30 cellular contexts compared by ENCODE assay signal in genomic region chr15:81895723-81896122, GRCh38.
"Had no signal": no experiment of that assay in that cellular context is flagged by ENCODE, and none has a peak within 500 bp of the region (broad histone marks: within the 10 kb centered on the region; RNA-seq: fewer than 3 reads in every experiment).

No MANE protein-coding gene starts in this region.

- H3K4me1 ChIP-seq: left lung, lower lobe of right lung, parathyroid adenoma, right atrium auricular region, tibial nerve, uterus had no signal

- H3K79me2 ChIP-seq: parathyroid adenoma had no signal

- H3K9me3 ChIP-seq: left lung, lower lobe of right lung, neutrophil, right atrium auricular region, right lobe of liver, tibial nerve, uterus had no signal

- DNase-seq: hypothalamus; immature natural killer cell; kidney; left colon; left lung; lower lobe of right lung; mammary epithelial cell; mesenchymal stem cell; naive B cell; natural killer cell; nephron progenitor cell; occipital lobe; right lobe of liver; stimulated activated CD4-positive, alpha-beta T cell treated with anti-CD3 and anti-CD28 coated beads, Interleukin-1b, Interleukin-23, amount 100 ng/mL, for 48 hours; stimulated activated CD4-positive, alpha-beta T cell treated with anti-CD3 and anti-CD28 coated beads, Interleukin-2, amount 100 ng/mL, for 48 hours; stimulated activated CD4-positive, alpha-beta T cell treated with anti-CD3 and anti-CD28 coated beads, Interleukin-4, amount 100 ng/mL, for 4 hours; stimulated activated CD8-positive, alpha-beta memory T cell treated with anti-CD3 and anti-CD28 coated beads, Interleukin-4, amount 100 ng/mL, for 48 hours; stimulated activated naive CD4-positive, alpha-beta T cell treated with Interleukin-2 at 50 U/mL for 16 hours; stimulated activated naive CD8-positive, alpha-beta T cell treated with anti-CD3 and anti-CD28 coated beads, Interleukin-15, amount 100 ng/mL, for 72 hours; substantia nigra; uterus had no signal

- H3K36me3 ChIP-seq: left lung, lower lobe of right lung, neural progenitor cell, neutrophil, right atrium auricular region, right lobe of liver, tibial nerve, uterus had no signal

- H3K9me3 Mint-ChIP-seq: immature natural killer cell; mesothelial cell of epicardium; naive B cell; natural killer cell; nephron progenitor cell; neural progenitor cell; stimulated activated memory B cell treated with anti-CD40 and anti-IgM and Interleukin-4, amounts not matched to agents 10 μg/mL and 1 μg/mL and 100 μg/mL, for 72 hours; stimulated activated naive CD8-positive, alpha-beta T cell treated with anti-CD3 and anti-CD28 coated beads, Interleukin-15, amount 100 ng/mL, for 72 hours; type B pancreatic cell had no signal

- H3K27me3 ChIP-seq: left lung, neural progenitor cell, neutrophil, right atrium auricular region, right lobe of liver, tibial nerve, uterus had no signal

- H3K27me3 Mint-ChIP-seq: stimulated activated memory B cell treated with anti-CD40 and anti-IgM and Interleukin-4, amounts not matched to agents 10 μg/mL and 1 μg/mL and 100 μg/mL, for 72 hours; stimulated activated naive CD8-positive, alpha-beta T cell treated with anti-CD3 and anti-CD28 coated beads, Interleukin-15, amount 100 ng/mL, for 72 hours; type B pancreatic cell had no signal

- H3K4me2 ChIP-seq: neural progenitor cell, smooth muscle cell had no signal

- H3K4me1 Mint-ChIP-seq: immature natural killer cell; mesothelial cell of epicardium; naive B cell; natural killer cell; stimulated activated memory B cell treated with anti-CD40 and anti-IgM and Interleukin-4, amounts not matched to agents 10 μg/mL and 1 μg/mL and 100 μg/mL, for 72 hours; stimulated activated naive CD8-positive, alpha-beta T cell treated with anti-CD3 and anti-CD28 coated beads, Interleukin-15, amount 100 ng/mL, for 72 hours had no signal

- H3K27ac ChIP-seq: left lung, lower lobe of right lung, neural progenitor cell, neutrophil, parathyroid adenoma, right atrium auricular region, right lobe of liver, tibial nerve, uterus had no signal

- H3K9ac ChIP-seq: neural progenitor cell, parathyroid adenoma had no signal

- H3K4me3 Mint-ChIP-seq: immature natural killer cell; mesothelial cell of epicardium; naive B cell; natural killer cell; nephron progenitor cell; neural progenitor cell; stimulated activated memory B cell treated with anti-CD40 and anti-IgM and Interleukin-4, amounts not matched to agents 10 μg/mL and 1 μg/mL and 100 μg/mL, for 72 hours; stimulated activated naive CD8-positive, alpha-beta T cell treated with anti-CD3 and anti-CD28 coated beads, Interleukin-15, amount 100 ng/mL, for 72 hours; type B pancreatic cell had no signal

- H3K4me3 ChIP-seq: left lung, lower lobe of right lung, neural progenitor cell, right atrium auricular region, right lobe of liver, smooth muscle cell, tibial nerve, uterus had no signal

- H2AFZ ChIP-seq: neural progenitor cell, parathyroid adenoma had no signal

- ATAC-seq: left colon; left lung; lower lobe of right lung; natural killer cell; right lobe of liver; stimulated activated memory B cell treated with anti-CD40 and anti-IgM and Interleukin-4, amounts not matched to agents 10 μg/mL and 1 μg/mL and 100 μg/mL, for 72 hours; stimulated activated naive CD8-positive, alpha-beta T cell treated with anti-CD3 and anti-CD28 coated beads, Interleukin-15, amount 100 ng/mL, for 72 hours had no signal

- H3K27ac Mint-ChIP-seq: immature natural killer cell; mesothelial cell of epicardium; naive B cell; natural killer cell; nephron progenitor cell; neural progenitor cell; stimulated activated memory B cell treated with anti-CD40 and anti-IgM and Interleukin-4, amounts not matched to agents 10 μg/mL and 1 μg/mL and 100 μg/mL, for 72 hours; stimulated activated naive CD8-positive, alpha-beta T cell treated with anti-CD3 and anti-CD28 coated beads, Interleukin-15, amount 100 ng/mL, for 72 hours; type B pancreatic cell had no signal

- H3K36me3 Mint-ChIP-seq: immature natural killer cell; naive B cell; natural killer cell; neural progenitor cell; stimulated activated memory B cell treated with anti-CD40 and anti-IgM and Interleukin-4, amounts not matched to agents 10 μg/mL and 1 μg/mL and 100 μg/mL, for 72 hours; type B pancreatic cell had no signal
